Comparison of ENCODE assay signal across 10 cellular contexts in the genomic region with DNA sequence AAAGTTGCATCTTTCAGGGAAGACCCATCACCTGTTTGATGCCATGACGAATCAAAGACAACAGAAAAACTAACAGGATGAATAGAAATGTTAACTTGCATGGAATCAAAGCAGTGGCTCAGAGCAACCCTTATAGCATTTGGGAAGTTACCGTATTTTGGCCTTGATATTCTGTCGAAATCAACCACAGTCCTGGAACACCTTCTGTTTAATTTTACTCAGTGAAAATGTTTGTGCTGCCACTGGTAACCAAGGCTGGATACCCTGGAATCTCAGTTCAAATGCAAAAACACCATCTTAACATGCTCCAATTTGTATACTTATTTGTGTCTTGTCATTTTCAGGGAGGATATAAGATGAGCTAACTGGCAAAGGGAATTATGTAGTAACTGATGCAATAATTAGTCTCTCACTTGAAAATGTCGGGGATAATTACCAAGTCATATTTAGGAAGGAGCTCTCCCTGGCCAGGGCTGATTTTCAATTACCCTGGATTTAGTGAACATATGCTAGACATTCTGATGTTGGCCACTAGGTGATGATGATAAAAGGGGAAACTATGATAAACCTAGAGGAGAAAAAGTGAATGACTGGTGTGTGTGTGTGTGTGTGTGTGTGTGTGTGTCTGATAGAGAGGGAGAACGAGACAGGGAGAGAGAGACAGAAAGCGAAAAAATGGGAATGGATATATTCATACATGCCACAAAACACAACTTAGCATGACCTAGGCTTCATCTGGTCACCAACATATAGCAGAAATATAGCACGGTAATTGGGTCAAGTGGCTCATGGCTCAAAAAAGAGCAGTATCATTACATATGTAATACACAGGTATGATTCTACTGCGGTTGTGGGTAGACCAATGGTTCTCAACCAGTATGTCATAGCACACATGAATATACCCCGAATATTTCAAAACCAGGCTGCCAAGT. TPM values are rescaled to one million over a fixed set of nuclear protein-coding genes. Genes with fewer than 3 reads are reported as not detected.
DNase-seq lines count a peak whose midpoint lies in the region; TF ChIP-seq lines count a peak whose summit lies in the region.
"Had no signal": no experiment of that assay in that cellular context is flagged by ENCODE, and none has a peak within 500 bp of the region (broad histone marks: within the 10 kb centered on the region; RNA-seq: fewer than 3 reads in every experiment).

No MANE protein-coding gene starts in this region.

- no peak overlapping the region for H3K4me3 ChIP-seq in transverse colon
- H3K4me3 ChIP-seq: BLaER1 treated with 17β-estradiol and CSF1 and Interleukin-3, amounts not matched to agents 10 nM and 100 nM; uterus had no signal

- TF ChIP-seq CTCF in transverse colon (IDR thresholded peaks at IDR 0.05): peak in 4 of 5 experiments; percentile 20 to 56 (median 30)

- 72 to 79% methylated on average over 6 to 9 of the region's 9 CpGs for WGBS in transverse colon (ENCODE audit: low coverage in 1 of 2), 2 donors

- no peaks in the 10 kb centered on the region for H3K27me3 ChIP-seq in transverse colon
- H3K27me3 ChIP-seq: BLaER1 treated with 17β-estradiol and CSF1 and Interleukin-3, amounts not matched to agents 10 nM and 100 nM; uterus had no signal

- no peaks in the 10 kb centered on the region for H3K36me3 ChIP-seq in transverse colon
- H3K36me3 ChIP-seq: BLaER1 treated with 17β-estradiol and CSF1 and Interleukin-3, amounts not matched to agents 10 nM and 100 nM; uterus had no signal

- in situ Hi-C loops in transverse colon (cut with MboI; ENCODE audit: low pct_ligation_motif_present in 1 of 4, low pct_unique_long_range_greater_than_20kb in 1 of 4, low sequenced_read_pairs in 3 of 4): no loop called here

- H3K9me3 ChIP-seq in transverse colon: no peaks in the 10 kb centered on the region
- H3K9me3 ChIP-seq: BLaER1 treated with 17β-estradiol and CSF1 and Interleukin-3, amounts not matched to agents 10 nM and 100 nM; uterus had no signal

- TF ChIP-seq POLR2A in transverse colon (IDR thresholded peaks at IDR 0.05): no peak

- DNase-seq in NCI-H2227 (lab: John Stamatoyannopoulos, UW; ENCODE audit: unreplicated experiment) (peak; percentile 27), NCI-H2227 treated with DMSO at 0.1 percent for 48 hours (lab: John Stamatoyannopoulos, UW) (no peak), NAMALWA (ENCODE audit: low spot score) (peak; percentile 33), dermis blood vessel endothelial cell (peak; percentile 40), transverse colon (no peak), NCI-H1417 treated with DMSO at 0.1 percent for 48 hours (lab: John Stamatoyannopoulos, UW) (no peak), A172 (ENCODE audit: low spot score) (no peak), NCI-H1930 (lab: John Stamatoyannopoulos, UW) (no peak)
- DNase-seq: uterus had no signal

- intact Hi-C loops in transverse colon (cut with DNase I; ENCODE audit: low total_unique reads): no loop called here

- no peak for TF ChIP-seq EP300 in transverse colon (IDR thresholded peaks at IDR 0.05; ENCODE audit: low read depth)

- peak overlapping the region in 2 of 4 donors; percentile 23 to 84 for H3K27ac ChIP-seq in transverse colon
- H3K27ac ChIP-seq: BLaER1 treated with 17β-estradiol and CSF1 and Interleukin-3, amounts not matched to agents 10 nM and 100 nM had no signal

- H3K4me1 ChIP-seq in transverse colon: peaks cover 0 to 19% (median 2%) of the 10 kb centered on the region in 4 donors
- H3K4me1 ChIP-seq: BLaER1 treated with 17β-estradiol and CSF1 and Interleukin-3, amounts not matched to agents 10 nM and 100 nM had no signal

RNA-seq across cellular contexts. Expression of a gene that starts 19.0 kb away (rescaled TPM):
- total RNA-seq in dermis blood vessel endothelial cell: 2.5 and 3.2 TPM in 2 replicates
- total RNA-seq in transverse colon: 10 to 100 TPM in 3 of 4 donors, 1 to 10 TPM in 1; 8.5 to 38.4 (median 17.4) TPM
- total RNA-seq in A172 (2014; rRNA removed; shearing (Covaris generic)): 6.9 and 8.8 TPM in 2 replicates

Comparison
In these comparisons a context has a peak if more than half of its experiments do, and no peak if none do; other contexts are left out.
1. DNase-seq: peak in NCI-H2227 (single experiment), NAMALWA (single experiment) and dermis blood vessel endothelial cell (single experiment); none in NCI-H2227 treated with DMSO at 0.1 percent for 48 hours (single experiment), transverse colon (single experiment), NCI-H1417 treated with DMSO at 0.1 percent for 48 hours (single experiment), A172 (single experiment) and NCI-H1930 (0 of 2).